ENCODE assay signal across 1 cellular context in genomic region chr2:224944707-224945106, GRCh38.
TF ChIP-seq lines count a peak whose summit lies in the region.

No MANE protein-coding gene starts in this region.

TF ChIP-seq in H1, 55 proteins besides CTCF, POLR2A, EP300 and RAD21 (continued from another document):
- no peak for TF ChIP-seq EGR1 (IDR thresholded peaks at IDR 0.05; ENCODE audit: borderline replicate concordance, low read depth, low read length)
- TF ChIP-seq SP4 (IDR thresholded peaks at IDR 0.05; ENCODE audit: low read length), result no peak
- no peak for TF ChIP-seq JUND (IDR thresholded peaks at IDR 0.05; ENCODE audit: low read length)
- TF ChIP-seq SUZ12 (IDR thresholded peaks at IDR 0.05; ENCODE audit: low read length), result no peak
- TF ChIP-seq POLR2AphosphoS5 (IDR thresholded peaks at IDR 0.05; ENCODE audit: low read depth, low read length), result no peak
- no peak for TF ChIP-seq USF2 (IDR thresholded peaks at IDR 0.05; ENCODE audit: low read length)
- TF ChIP-seq EZH2 (IDR thresholded peaks at IDR 0.05; ENCODE audit: low read depth, low read length, severe bottlenecking), result no peak
- TF ChIP-seq BACH1 (IDR thresholded peaks at IDR 0.05; ENCODE audit: low read length), result no peak
- no peak for TF ChIP-seq KDM5A (IDR thresholded peaks at IDR 0.05; ENCODE audit: low read length)
- no peak for TF ChIP-seq TAF7 (optimal IDR thresholded peaks at IDR 0.05; ENCODE audit: borderline replicate concordance, low read depth, low read length)
- TF ChIP-seq CTBP2 (IDR thresholded peaks at IDR 0.05; ENCODE audit: borderline replicate concordance, insufficient read depth, insufficient read length, low read length), result no peak
- TF ChIP-seq ZNF274 (IDR thresholded peaks at IDR 0.05; ENCODE audit: borderline replicate concordance, extremely low read depth, low read length), result no peak
- TF ChIP-seq HDAC6 (IDR thresholded peaks at IDR 0.05; ENCODE audit: low read depth, low read length), result no peak
- TF ChIP-seq RXRA (IDR thresholded peaks at IDR 0.05; ENCODE audit: insufficient read depth, low read depth, low read length), result no peak
- TF ChIP-seq TEAD4 (IDR thresholded peaks at IDR 0.05; ENCODE audit: low read depth, low read length), result no peak
TF ChIP-seq in H1: peak in this region for 0.
